2 cellular contexts compared by ENCODE assay signal in genomic region chr7:12951397-12951801, GRCh38.
TF ChIP-seq lines count a peak whose summit lies in the region.

No MANE protein-coding gene starts in this region.

TF ChIP-seq in A549, 52 proteins besides CTCF, POLR2A, EP300 and RAD21 (continued from another document):
- TF ChIP-seq ESRRA (IDR thresholded peaks at IDR 0.05; ENCODE audit: borderline replicate concordance, low read length) (no peak), CBX8 (IDR thresholded peaks at IDR 0.05) (no peak), TP53 (CRISPR knock-in tag; IDR thresholded peaks at IDR 0.05) (no peak), MYC (IDR thresholded peaks at IDR 0.05; ENCODE audit: borderline replicate concordance, low read length) (no peak), FOSB (CRISPR knock-in tag; IDR thresholded peaks at IDR 0.05) (no peak)

TF ChIP-seq in K562, 482 proteins besides CTCF, POLR2A, EP300 and RAD21 (continued from another document and continues in another):
- TF ChIP-seq ATF2 (CRISPR knock-in tag; IDR thresholded peaks at IDR 0.05) (no peak), SRSF1 (IDR thresholded peaks at IDR 0.05; ENCODE audit: low read depth, low read length) (no peak), CBX3 (IDR thresholded peaks at IDR 0.05; ENCODE audit: borderline replicate concordance in 1 of 2, low read length in 2 of 2) (0 out of 3 replicates have a peak, but pooled peaks of 1 of the 2 experiments have one; percentile 32), ARID1B (IDR thresholded peaks at IDR 0.05) (peak; percentile 95), ZNF184 (CRISPR knock-in tag; IDR thresholded peaks at IDR 0.05) (no peak), MAFK (IDR thresholded peaks at IDR 0.05; ENCODE audit: low read length) (peak; percentile 21; the same call in 1 of the 2 replicates), CEBPZ (IDR thresholded peaks at IDR 0.05; ENCODE audit: borderline replicate concordance, low read depth, low read length) (no peak), ATF7 (IDR thresholded peaks at IDR 0.05) (peak; percentile 76), ILK (tag; IDR thresholded peaks at IDR 0.05; ENCODE audit: borderline replicate concordance, low read depth) (no peak), TRIM25 (IDR thresholded peaks at IDR 0.05; ENCODE audit: borderline replicate concordance) (no peak), MEIS2 (IDR thresholded peaks at IDR 0.05; ENCODE audit: partially characterized antibody) (peak; percentile 98), FOXA3 (CRISPR knock-in tag; conservative IDR thresholded peaks at IDR 0.05 in 1 of 2, IDR thresholded peaks at IDR 0.05 in 1 of 2) (peak; percentile 99 to 100), ATF3 (IDR thresholded peaks at IDR 0.05) (peak; percentile 97), ATF3 (CRISPR knock-in tag; conservative IDR thresholded peaks at IDR 0.05) (peak; percentile 91), SMARCA4 (IDR thresholded peaks at IDR 0.05) (peak; percentile 99), MAZ (CRISPR knock-in tag; conservative IDR thresholded peaks at IDR 0.05 in 1 of 2, IDR thresholded peaks at IDR 0.05 in 1 of 2) (0 out of 4 replicates have a peak, but pooled peaks of 1 of the 2 experiments have one; percentile 15), TCF3 (CRISPR knock-in tag; IDR thresholded peaks at IDR 0.05) (peak; percentile 56), KLF16 (IDR thresholded peaks at IDR 0.05) (no peak), RBM14 (IDR thresholded peaks at IDR 0.05; ENCODE audit: borderline replicate concordance, insufficient read depth, low read depth, low read length) (no peak), NBN (IDR thresholded peaks at IDR 0.05; ENCODE audit: low read depth) (peak; percentile 68; the same call in 1 of the 2 replicates), ZBTB34 (CRISPR knock-in tag; IDR thresholded peaks at IDR 0.05) (no peak), ZMIZ1 (IDR thresholded peaks at IDR 0.05; ENCODE audit: low read depth in 2 of 2, low read length in 2 of 2) (0 out of 4 replicates have a peak, but pooled peaks of 1 of the 2 experiments have one; percentile 44), HDAC1 (IDR thresholded peaks at IDR 0.05) (peak in 1 of 2 experiments; percentile 85; a peak in 2 of 4 replicates), TAL1 (IDR thresholded peaks at IDR 0.05) (peak; percentile 49; the same call in 1 of the 2 replicates), FOXM1 (IDR thresholded peaks at IDR 0.05; ENCODE audit: low read depth) (peak; percentile 73), FOXM1 (CRISPR knock-in tag; IDR thresholded peaks at IDR 0.05; ENCODE audit: low read depth) (no peak), E2F8 (IDR thresholded peaks at IDR 0.05; ENCODE audit: low read depth, partially characterized antibody) (no peak), HDAC2 (IDR thresholded peaks at IDR 0.05) (peak; percentile 74; the same call in 1 of the 2 replicates), PML (IDR thresholded peaks at IDR 0.05; ENCODE audit: low read length) (0 out of 2 replicates have a peak, but pooled peaks have one; percentile 47), ARID3A (IDR thresholded peaks at IDR 0.05; ENCODE audit: borderline replicate concordance, low read depth, low read length) (peak; percentile 57; the same call in 1 of the 2 replicates), JUN (IDR thresholded peaks at IDR 0.05; ENCODE audit: borderline replicate concordance, low read depth, low read length) (peak; percentile 98), JUN (CRISPR knock-in tag; IDR thresholded peaks at IDR 0.05; ENCODE audit: borderline replicate concordance) (no peak), NCOA2 (IDR thresholded peaks at IDR 0.05; ENCODE audit: partially characterized antibody in 2 of 2) (peak in 1 of 2 experiments; percentile 55), HIVEP1 (CRISPR knock-in tag; IDR thresholded peaks at IDR 0.05) (no peak), TEAD1 (CRISPR knock-in tag; IDR thresholded peaks at IDR 0.05) (0 out of 4 replicates have a peak, but pooled peaks of 1 of the 2 experiments have one; percentile 22), FIP1L1 (IDR thresholded peaks at IDR 0.05; ENCODE audit: low read depth, low read length, poor library complexity, severe bottlenecking) (no peak), SOX6 (IDR thresholded peaks at IDR 0.05) (peak; percentile 76), SMARCC2 (IDR thresholded peaks at IDR 0.05; ENCODE audit: low read depth) (peak; percentile 94), LEF1 (IDR thresholded peaks at IDR 0.05) (peak; percentile 85), ZNF79 (CRISPR knock-in tag; IDR thresholded peaks at IDR 0.05; ENCODE audit: low read depth) (no peak), CEBPG (CRISPR knock-in tag; IDR thresholded peaks at IDR 0.05) (no peak), CEBPG (tag; conservative IDR thresholded peaks at IDR 0.05 in 1 of 2, IDR thresholded peaks at IDR 0.05 in 1 of 2) (0 out of 4 replicates have a peak, but pooled peaks of 1 of the 2 experiments have one; percentile 33), RBM17 (IDR thresholded peaks at IDR 0.05; ENCODE audit: borderline replicate concordance, low read depth, low read length) (no peak), HES1 (IDR thresholded peaks at IDR 0.05; ENCODE audit: low read depth) (peak; percentile 49; the same call in 1 of the 2 replicates)
